Comparison of ENCODE assay signal across 7 cellular contexts in genomic region chr6:28124350-28124970, GRCh38. TPM values are rescaled to one million over a fixed set of nuclear protein-coding genes. Genes with fewer than 3 reads are reported as not detected.
DNase-seq lines count a peak whose midpoint lies in the region; ATAC-seq and TF ChIP-seq lines count a peak whose summit lies in the region.

ZSCAN16 (plus strand) TSS chr6:28124609; CDS start chr6:28125444, 835 bp downstream.

- H3K4me1 Mint-ChIP-seq in MCF 10A (ENCODE audit: insufficient read depth, unreplicated experiment): peaks cover 41% of the 10 kb centered on the region

- peaks cover 46% of the 10 kb centered on the region for H3K36me3 Mint-ChIP-seq in MCF 10A (ENCODE audit: insufficient read depth, unreplicated experiment)

- peaks cover 0 to 51% (median 3%) of the 10 kb centered on the region in 4 donors for H3K36me3 ChIP-seq in sigmoid colon

- ATAC-seq in GM18519 (IDR thresholded peaks at IDR 0.05; ENCODE audit: low FRiP score, unreplicated experiment) (peak; percentile 88), HG02973 (IDR thresholded peaks at IDR 0.05; ENCODE audit: unreplicated experiment) (peak; percentile 93)

- 0% methylated on average over 28 of the region's 28 CpGs for WGBS in sigmoid colon, 2 donors

- H3K4me3 ChIP-seq in iPS-11a (ENCODE audit: low read depth, low read length): peak within 1 kb of the TSS; percentile 96
- H3K4me3 ChIP-seq in sigmoid colon: peak within 1 kb of the TSS; percentile 56 to 63 (median 62)

- no peaks in the 10 kb centered on the region for H3K27me3 Mint-ChIP-seq in MCF 10A (ENCODE audit: insufficient read depth, unreplicated experiment)

- H3K27me3 ChIP-seq in sigmoid colon: no peaks in the 10 kb centered on the region

- peak within 1 kb of the TSS; percentile 87 for H3K27ac Mint-ChIP-seq in MCF 10A (ENCODE audit: low read depth, unreplicated experiment)

- TF ChIP-seq CTCF in MCF 10A (IDR thresholded peaks at IDR 0.05; ENCODE audit: unreplicated experiment): no peak
- no peak for TF ChIP-seq CTCF in sigmoid colon (IDR thresholded peaks at IDR 0.05)

- DNase-seq in NCI-H2081 (lab: John Stamatoyannopoulos, UW) (peak; percentile 82 to 95), UCSD-AML1 (lab: John Stamatoyannopoulos, UW; ENCODE audit: unreplicated experiment) (peak; percentile 80), MCF 10A (ENCODE audit: unreplicated experiment) (peak; percentile 85), sigmoid colon (peak; percentile 89)

- no peaks in the 10 kb centered on the region for H3K9me3 Mint-ChIP-seq in MCF 10A (ENCODE audit: unreplicated experiment)

- TF ChIP-seq POLR2A in sigmoid colon (IDR thresholded peaks at IDR 0.05): no peak

- H3K9me3 ChIP-seq in sigmoid colon: no peaks in the 10 kb centered on the region

- POLR2A ChIA-PET in MCF 10A (lab: Yijun Ruan, JAX): interaction anchor here (0.6 to 8.1 kb wide), 12 partner anchors 9 to 252 kb away, joined by 3 to 112 read pairs (median 4); partner anchors contain the start of genes ZKSCAN3, ZKSCAN8, ZNF165 and ZSCAN9

- CTCF ChIA-PET in MCF 10A (lab: Yijun Ruan, JAX): interaction anchor here (0.7 to 2.2 kb wide), 4 partner anchors 9 to 462 kb away, joined by 3 to 7 read pairs (median 4); no protein-coding TSS in a partner anchor

- peak within 1 kb of the TSS; percentile 73 to 82 (median 76) for H3K27ac ChIP-seq in sigmoid colon

- H3K4me1 ChIP-seq in sigmoid colon: peaks cover 0 to 12% (median 5%) of the 10 kb centered on the region in 4 donors

- no peak for TF ChIP-seq EP300 in sigmoid colon (IDR thresholded peaks at IDR 0.05)

- BruUV-seq in MCF 10A (replicated peaks; lab: Mats Ljungman, UMichigan): no TSS peak

- H3K4me3 Mint-ChIP-seq in MCF 10A (ENCODE audit: unreplicated experiment): peak within 1 kb of the TSS; percentile 84

- intact Hi-C loops in MCF 10A (cut with micrococcal nuclease): loop anchor here (1.0 kb wide), 1 partner anchor 44 kb away; the partner anchor contains the start of gene ZNF165
- intact Hi-C loops in sigmoid colon (cut with DNase I): loop anchor here (5.0 kb wide), 1 partner anchor 42 kb away; the partner anchor contains the start of gene ZNF165

RNA-seq across cellular contexts. Expression of gene ZSCAN16, which starts in this region (rescaled TPM):
- 2.6 and 4.4 TPM in 2 replicates for total RNA-seq in MCF 10A (2022)
- 1 to 10 TPM; 1.4 to 7.5 (median 6.8) TPM for total RNA-seq in sigmoid colon
- polyA plus RNA-seq in sigmoid colon: 1 to 10 TPM; 7.8 to 8.3 (median 8.1) TPM

Comparison
In these comparisons a context has a peak if more than half of its experiments do, and no peak if none do; other contexts are left out.
1. Peak in every context shown above with its lines: DNase-seq, ATAC-seq, H3K4me3 ChIP-seq and H3K27ac ChIP-seq.